1 cellular context compared by ENCODE assay signal in the genomic region with DNA sequence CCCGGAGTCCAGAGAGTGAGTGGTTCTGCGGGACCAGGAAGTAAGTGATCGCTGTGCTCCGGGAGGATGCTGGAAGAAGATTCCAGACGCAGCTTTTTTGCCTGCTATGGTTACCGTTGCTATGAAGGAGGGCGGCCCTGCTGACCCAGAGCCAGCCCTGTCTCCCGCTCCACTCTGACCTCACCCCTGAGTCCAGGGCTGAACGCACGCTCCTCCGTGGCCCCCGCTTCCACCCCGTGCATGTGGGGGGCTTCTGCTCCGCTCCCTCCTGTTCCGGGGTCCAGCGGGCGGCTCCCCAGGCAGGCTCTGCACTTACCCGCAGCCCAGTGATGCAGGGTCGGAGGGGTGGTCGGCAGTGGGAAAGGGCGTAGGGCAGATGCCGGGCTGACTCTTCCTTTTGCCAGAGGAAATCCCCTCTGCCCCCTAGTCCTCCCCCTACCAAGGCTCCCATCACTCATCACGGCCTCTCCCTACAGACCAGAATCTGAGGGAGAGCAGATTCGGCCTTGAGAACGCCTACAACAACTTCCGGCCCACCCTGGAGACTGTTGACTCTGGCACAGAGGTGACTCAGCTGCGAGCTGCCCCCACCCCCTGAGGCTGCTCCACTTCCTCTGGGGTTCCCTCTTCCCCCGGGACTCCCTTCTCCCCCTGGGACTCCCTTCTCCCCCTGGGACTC.
TF ChIP-seq lines count a peak whose summit lies in the region.

No MANE protein-coding gene starts in this region.

TF ChIP-seq in A549, 52 proteins besides CTCF, POLR2A, EP300 and RAD21 (continued from another document):
- TF ChIP-seq GATA3 (IDR thresholded peaks at IDR 0.05; ENCODE audit: borderline replicate concordance) = peak; percentile 77
- 0 out of 2 replicates have a peak, but pooled peaks have one; percentile 50 for TF ChIP-seq HOXB13 (CRISPR knock-in tag; IDR thresholded peaks at IDR 0.05; ENCODE audit: low read depth)
- TF ChIP-seq, protein P1, sequence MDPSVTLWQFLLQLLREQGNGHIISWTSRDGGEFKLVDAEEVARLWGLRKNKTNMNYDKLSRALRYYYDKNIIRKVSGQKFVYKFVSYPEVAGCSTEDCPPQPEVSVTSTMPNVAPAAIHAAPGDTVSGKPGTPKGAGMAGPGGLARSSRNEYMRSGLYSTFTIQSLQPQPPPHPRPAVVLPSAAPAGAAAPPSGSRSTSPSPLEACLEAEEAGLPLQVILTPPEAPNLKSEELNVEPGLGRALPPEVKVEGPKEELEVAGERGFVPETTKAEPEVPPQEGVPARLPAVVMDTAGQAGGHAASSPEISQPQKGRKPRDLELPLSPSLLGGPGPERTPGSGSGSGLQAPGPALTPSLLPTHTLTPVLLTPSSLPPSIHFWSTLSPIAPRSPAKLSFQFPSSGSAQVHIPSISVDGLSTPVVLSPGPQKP (IDR thresholded peaks at IDR 0.05; ENCODE audit: low read depth, low read length) = no peak
- no peak for TF ChIP-seq NR3C1 (IDR thresholded peaks at IDR 0.05)
- TF ChIP-seq, protein P2, sequence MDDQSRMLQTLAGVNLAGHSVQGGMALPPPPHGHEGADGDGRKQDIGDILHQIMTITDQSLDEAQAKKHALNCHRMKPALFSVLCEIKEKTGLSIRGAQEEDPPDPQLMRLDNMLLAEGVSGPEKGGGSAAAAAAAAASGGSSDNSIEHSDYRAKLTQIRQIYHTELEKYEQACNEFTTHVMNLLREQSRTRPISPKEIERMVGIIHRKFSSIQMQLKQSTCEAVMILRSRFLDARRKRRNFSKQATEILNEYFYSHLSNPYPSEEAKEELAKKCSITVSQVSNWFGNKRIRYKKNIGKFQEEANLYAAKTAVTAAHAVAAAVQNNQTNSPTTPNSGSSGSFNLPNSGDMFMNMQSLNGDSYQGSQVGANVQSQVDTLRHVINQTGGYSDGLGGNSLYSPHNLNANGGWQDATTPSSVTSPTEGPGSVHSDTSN (IDR thresholded peaks at IDR 0.05) = peak; percentile 83
- TF ChIP-seq MAFK (IDR thresholded peaks at IDR 0.05; ENCODE audit: partially characterized antibody) = peak; percentile 18
- TF ChIP-seq BCL3 (IDR thresholded peaks at IDR 0.05) = 0 out of 3 replicates have a peak, but pooled peaks have one; percentile 33
- TF ChIP-seq BHLHE40 (IDR thresholded peaks at IDR 0.05; ENCODE audit: low read depth, low read length) = no peak
- no peak for TF ChIP-seq NPAS2 (CRISPR knock-in tag; IDR thresholded peaks at IDR 0.05; ENCODE audit: borderline replicate concordance)
- no peak for TF ChIP-seq SMC3 (IDR thresholded peaks at IDR 0.05)
TF ChIP-seq in A549: peak in this region for 10.
